Comparison of ENCODE assay signal across 15 cellular contexts in the genomic region with DNA sequence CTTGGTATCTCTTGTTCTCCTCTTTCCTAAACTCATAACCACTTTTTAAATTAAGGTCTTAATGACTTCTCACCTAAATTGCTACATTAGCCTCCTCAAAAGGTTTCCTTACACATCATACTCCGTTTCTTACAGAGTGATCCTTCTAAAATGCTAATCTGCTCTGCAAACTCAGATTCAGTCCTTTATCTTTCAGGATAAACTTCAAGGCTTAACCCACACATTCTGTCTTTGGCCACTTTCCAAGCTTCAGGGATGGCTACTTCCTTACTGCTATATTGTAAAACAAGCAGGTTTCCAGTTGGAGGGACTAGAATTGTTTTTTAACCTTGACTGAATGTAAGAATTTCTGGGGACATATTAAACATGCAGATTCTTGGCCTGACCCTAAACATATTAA.
DNase-seq lines count a peak whose midpoint lies in the region; ATAC-seq and TF ChIP-seq lines count a peak whose summit lies in the region.
"Had no signal": no experiment of that assay in that cellular context is flagged by ENCODE, and none has a peak within 500 bp of the region (broad histone marks: within the 10 kb centered on the region; RNA-seq: fewer than 3 reads in every experiment).

No MANE protein-coding gene starts in this region.

- no peaks in the 10 kb centered on the region for H3K4me1 ChIP-seq in parathyroid adenoma
- H3K4me1 ChIP-seq: foreskin keratinocyte had no signal

- no peak for ATAC-seq in GM21515 (IDR thresholded peaks at IDR 0.05; ENCODE audit: unreplicated experiment)
- ATAC-seq in HG03025 (IDR thresholded peaks at IDR 0.05; ENCODE audit: low FRiP score, unreplicated experiment) = no peak
- ATAC-seq: body of pancreas, foreskin keratinocyte, Panc1 had no signal

- no peak overlapping the region for H3K4me2 ChIP-seq in parathyroid adenoma (ENCODE audit: low read length)

- H2AFZ ChIP-seq in parathyroid adenoma = peak overlapping the region; percentile 25

- peak; percentile 12 for DNase-seq in DMS 273 (lab: John Stamatoyannopoulos, UW; ENCODE audit: unreplicated experiment)
- DNase-seq in DMS 273 treated with DMSO at 0.1 percent for 48 hours (lab: John Stamatoyannopoulos, UW) = no peak
- peak; percentile 54 for DNase-seq in M059J (ENCODE audit: low read depth)
- DNase-seq in brain microvascular endothelial cell = peak; percentile 60
- DNase-seq in NK-92 treated with Interleukin-12 subunit alpha and Interleukin-12 subunit beta, amount 100 ng/mL, for 24 hours (lab: John Stamatoyannopoulos, UW) = no peak
- DNase-seq: body of pancreas; foreskin keratinocyte; lower lobe of right lung; NCI-H1436; stimulated activated naive CD4-positive, alpha-beta T cell treated with Interleukin-2 at 50 U/mL for 16 hours had no signal

- no peaks in the 10 kb centered on the region for H3K79me2 ChIP-seq in parathyroid adenoma

- H3K9me3 ChIP-seq in parathyroid adenoma (ENCODE audit: control insufficient read depth, low read length) = no peaks in the 10 kb centered on the region
- H3K9me3 ChIP-seq: body of pancreas, lower lobe of right lung had no signal

- no peaks in the 10 kb centered on the region for H3K36me3 ChIP-seq in brain microvascular endothelial cell (replicated peaks)
- no peaks in the 10 kb centered on the region for H3K36me3 ChIP-seq in parathyroid adenoma (ENCODE audit: control insufficient read depth, insufficient read depth, low read length)
- H3K36me3 ChIP-seq: lower lobe of right lung had no signal

- H3K9ac ChIP-seq in parathyroid adenoma = no peak overlapping the region

- no peak overlapping the region for H3K4me3 ChIP-seq in brain microvascular endothelial cell (ENCODE audit: low read depth, low read length)
- H3K4me3 ChIP-seq in parathyroid adenoma (ENCODE audit: low read depth, low read length) = no peak overlapping the region
- H3K4me3 ChIP-seq: body of pancreas had no signal

- no peak for TF ChIP-seq CTCF in brain microvascular endothelial cell (IDR thresholded peaks at IDR 0.05; ENCODE audit: low read depth, low read length, missing control alignments)
- TF ChIP-seq CTCF in parathyroid adenoma (IDR thresholded peaks at IDR 0.05) = no peak

- in situ Hi-C loops in brain microvascular endothelial cell (cut with HindIII; ENCODE audit: low pct_ligation_motif_present, low sequenced_read_pairs) = no loop called here

- H3K27me3 ChIP-seq in brain microvascular endothelial cell (replicated peaks) = no peaks in the 10 kb centered on the region
- H3K27me3 ChIP-seq in parathyroid adenoma (ENCODE audit: control insufficient read depth, insufficient read depth, low read length) = no peaks in the 10 kb centered on the region
- H3K27me3 ChIP-seq: body of pancreas, foreskin keratinocyte had no signal

- no peak overlapping the region for H3K27ac ChIP-seq in brain microvascular endothelial cell
- H3K27ac ChIP-seq in parathyroid adenoma = no peak overlapping the region
- H3K27ac ChIP-seq: 22Rv1, foreskin keratinocyte had no signal

Comparison
In these comparisons a context has a peak if more than half of its experiments do, and no peak if none do; other contexts are left out.
1. DNase-seq: peak in DMS 273 (single experiment), M059J (single experiment) and brain microvascular endothelial cell (single experiment); none in DMS 273 treated with DMSO at 0.1 percent for 48 hours (single experiment) and NK-92 treated with Interleukin-12 subunit alpha and Interleukin-12 subunit beta, amount 100 ng/mL, for 24 hours (single experiment).